11 cellular contexts compared by ENCODE assay signal in genomic region chr7:128724743-128725142, GRCh38. TPM values are rescaled to one million over a fixed set of nuclear protein-coding genes. Genes with fewer than 3 reads are reported as not detected.
"Had no signal": no experiment of that assay in that cellular context is flagged by ENCODE, and none has a peak within 500 bp of the region (broad histone marks: within the 10 kb centered on the region; RNA-seq: fewer than 3 reads in every experiment).

No MANE protein-coding gene starts in this region.

- H3K4me3 ChIP-seq: GM23248, HAP-1 had no signal

- H2AFZ ChIP-seq: GM23248 had no signal

- H3K9me3 Mint-ChIP-seq: HFFc6 had no signal

- H3K27ac ChIP-seq: GM23248, HL-60, KMS-11 had no signal

- H3K27ac Mint-ChIP-seq: HFFc6 had no signal

- H3K9me3 ChIP-seq: HAP-1 had no signal

- H3K4me2 ChIP-seq: KMS-11 had no signal

- H3K4me3 Mint-ChIP-seq: HFFc6 had no signal

- H3K36me3 ChIP-seq: HAP-1 had no signal

- DNase-seq: GM23248, GOT3, H7, HFFc6, IMR-90, KBM-7 had no signal

- H3K9ac ChIP-seq: GM23248, KMS-11 had no signal

- H3K4me1 ChIP-seq: HAP-1 had no signal

RNA-seq across cellular contexts. Expression of gene OPN1SW, which starts 50.9 kb away (rescaled TPM):
- total RNA-seq: GM23248, H4, H7, HFFc6, HT1080, IMR-90 had no signal
- polyA plus RNA-seq: IMR-90 had no signal

RNA-seq across cellular contexts. Expression of gene GARIN1A, which starts 52.7 kb away (rescaled TPM):
- total RNA-seq: H7 had no signal
